Comparison of ENCODE assay signal across 1 cellular context in the genomic region with DNA sequence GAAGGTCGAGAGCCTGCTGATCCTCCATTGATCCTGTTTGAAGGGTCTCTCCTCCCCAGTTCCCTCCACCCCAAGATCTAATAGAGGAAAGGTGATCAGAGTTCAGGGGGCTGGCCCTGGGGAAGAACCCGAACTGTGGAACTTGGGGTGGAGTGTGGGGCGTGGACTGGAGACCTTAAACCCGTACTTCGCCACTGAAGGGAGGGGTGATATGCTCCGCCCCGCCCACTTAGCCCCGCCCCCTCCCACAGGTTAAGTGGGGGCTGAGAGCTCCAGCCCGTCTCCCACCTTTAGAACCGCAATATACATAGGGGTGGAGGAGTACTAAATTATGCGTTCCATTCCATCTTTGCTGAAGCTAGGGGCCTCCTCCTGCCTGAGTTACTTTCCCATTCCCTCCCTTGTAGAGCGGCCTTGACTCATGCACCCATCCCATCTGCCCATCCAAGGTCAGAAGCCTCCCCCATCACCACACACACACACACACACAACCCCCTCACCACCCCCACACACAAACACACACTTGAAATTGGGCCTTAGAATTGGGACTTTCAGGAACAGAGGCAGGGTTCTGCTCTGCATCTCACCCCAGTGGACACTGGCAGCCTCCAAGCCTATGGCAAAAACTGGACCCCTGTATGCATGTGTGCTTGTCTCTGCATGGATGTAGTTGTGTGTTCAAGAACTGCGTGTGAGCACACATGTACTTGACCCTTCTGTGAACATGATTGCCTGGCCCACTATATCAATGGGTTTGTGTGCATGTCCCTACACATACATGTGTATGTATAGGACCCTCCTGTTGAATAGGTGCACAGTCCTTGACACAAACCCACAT.
TF ChIP-seq lines count a peak whose summit lies in the region.

No MANE protein-coding gene starts in this region.

TF ChIP-seq in H1, 55 proteins besides CTCF, POLR2A, EP300 and RAD21:
- TF ChIP-seq TCF12 (IDR thresholded peaks at IDR 0.05; ENCODE audit: low read depth, low read length) (no peak), YY1 (IDR thresholded peaks at IDR 0.05; ENCODE audit: low read depth, low read length) (0 out of 2 replicates have a peak, but pooled peaks have one; percentile 50)
